In genomic region chr6:3608159-3608558, GRCh38 we compare ENCODE assay signal across 20 cellular contexts.
"Had no signal": no experiment of that assay in that cellular context is flagged by ENCODE, and none has a peak within 500 bp of the region (broad histone marks: within the 10 kb centered on the region; RNA-seq: fewer than 3 reads in every experiment).

No MANE protein-coding gene starts in this region.

- H3K9me3 ChIP-seq: upper lobe of left lung had no signal

- ATAC-seq: activated T-cell treated with anti-CD3 and anti-CD28 coated beads, Interleukin-2, amount 50 U/mL, for 72 hours; foreskin keratinocyte; left lobe of liver; right cardiac atrium; stimulated activated naive CD8-positive, alpha-beta T cell treated with anti-CD3 and anti-CD28 coated beads, Interleukin-15, Interleukin-2, amounts not matched to agents 100 U/mL and 50 U/mL, for 24 hours; WTC11 had no signal

- H3K4me1 ChIP-seq: parathyroid adenoma, upper lobe of left lung had no signal

- H3K4me3 ChIP-seq: cardiac muscle cell, lung, upper lobe of left lung had no signal

- H3K27ac ChIP-seq: cardiac muscle cell, foreskin keratinocyte, parathyroid adenoma, upper lobe of left lung had no signal

- H3K36me3 ChIP-seq: cardiac muscle cell, upper lobe of left lung had no signal

- H3K27me3 ChIP-seq: cardiac muscle cell, upper lobe of left lung had no signal

- DNase-seq: activated effector memory CD4-positive, alpha-beta T cell treated with Interleukin-2 at 50 U/mL for 16 hours; activated naive CD4-positive, alpha-beta T cell treated with anti-CD3 and anti-CD28 coated beads for 36 hours; activated T-cell treated with anti-CD3 and anti-CD28 coated beads, Interleukin-2, amount 50 U/mL, for 72 hours; amygdala; effector CD8-positive, alpha-beta T cell; erythroblast; foreskin keratinocyte; kidney; midbrain; right cardiac atrium; stimulated activated CD4-positive, alpha-beta T cell treated with anti-CD3 and anti-CD28 coated beads, Interleukin-12 subunit alpha, Interleukin-12 subunit beta, amount 100 ng/mL, for 4 hours; stimulated activated CD4-positive, alpha-beta T cell treated with anti-CD3 and anti-CD28 coated beads, Interleukin-4, amount 100 ng/mL, for 4 hours; stimulated activated naive CD8-positive, alpha-beta T cell treated with anti-CD3 and anti-CD28 coated beads, Interleukin-15, Interleukin-2, amounts not matched to agents 100 U/mL and 50 U/mL, for 24 hours; T-helper 9 cell had no signal
